Comparison of ENCODE assay signal across 20 cellular contexts in genomic region chr4:18684932-18685331, GRCh38.
DNase-seq lines count a peak whose midpoint lies in the region; ATAC-seq and TF ChIP-seq lines count a peak whose summit lies in the region.
"Had no signal": no experiment of that assay in that cellular context is flagged by ENCODE, and none has a peak within 500 bp of the region (broad histone marks: within the 10 kb centered on the region; RNA-seq: fewer than 3 reads in every experiment).

No MANE protein-coding gene starts in this region.

- H3K27ac ChIP-seq in brain microvascular endothelial cell (no peak overlapping the region), A673 (ENCODE audit: low read depth, low read length, poor library complexity, severe bottlenecking) (no peak overlapping the region)
- H3K27ac ChIP-seq: BLaER1 had no signal

- no peaks in the 10 kb centered on the region for H3K27me3 ChIP-seq in brain microvascular endothelial cell (replicated peaks)
- H3K27me3 ChIP-seq in A673 (replicated peaks; ENCODE audit: insufficient read depth, low read depth, low read length, poor library complexity): no peaks in the 10 kb centered on the region
- H3K27me3 ChIP-seq: BLaER1, MG63 had no signal

- in situ Hi-C loops in brain microvascular endothelial cell (cut with HindIII; ENCODE audit: low pct_ligation_motif_present, low sequenced_read_pairs): no loop called here

- H3K36me3 Mint-ChIP-seq in Calu3 (ENCODE audit: insufficient read depth, unreplicated experiment): no peaks in the 10 kb centered on the region
- no peaks in the 10 kb centered on the region for H3K36me3 Mint-ChIP-seq in activated naive CD8-positive, alpha-beta T cell treated with anti-CD3 and anti-CD28 coated beads, Interleukin-2, amount 50 U/mL, for 24 hours (ENCODE audit: low read depth)
- H3K36me3 Mint-ChIP-seq: CD4-positive, CD25-positive, alpha-beta regulatory T cell had no signal

- peak overlapping the region; percentile 70 for H3K27ac Mint-ChIP-seq in Calu3 (ENCODE audit: unreplicated experiment)
- H3K27ac Mint-ChIP-seq in activated naive CD8-positive, alpha-beta T cell treated with anti-CD3 and anti-CD28 coated beads, Interleukin-2, amount 50 U/mL, for 24 hours: no peak overlapping the region
- H3K27ac Mint-ChIP-seq: CD4-positive, CD25-positive, alpha-beta regulatory T cell had no signal

- intact Hi-C loops in Calu3 (cut with micrococcal nuclease; ENCODE audit: unreplicated experiment): loop anchor here (5.0 kb wide), 1 partner anchor 537 kb away; no protein-coding TSS in a partner anchor
- intact Hi-C loops in left colon (cut with DNase I, micrococcal nuclease): loop anchor here in 1 of 2 donors (10.0 kb wide), 1 partner anchor 250 kb away; no protein-coding TSS in a partner anchor
- intact Hi-C loops in A673 (cut with micrococcal nuclease; ENCODE audit: unreplicated experiment): loop anchor here (5.0 to 10.0 kb wide), 3 partner anchors 1567 to 1860 kb away; partner anchors contain the start of gene SLIT2

- H3K9me3 ChIP-seq in A673 (ENCODE audit: low read depth, low read length, poor library complexity, severe bottlenecking): no peaks in the 10 kb centered on the region
- H3K9me3 ChIP-seq: BLaER1, MG63 had no signal

- BruUV-seq in Calu3 (replicated peaks; lab: Mats Ljungman, UMichigan) (no TSS peak), A673 (replicated peaks; lab: Mats Ljungman, UMichigan) (no TSS peak)

- POLR2A ChIA-PET in A673 (lab: Charles Lee; ENCODE audit: low non-redundant PET): no interaction called here

- ATAC-seq in left colon: peak; percentile 73
- ATAC-seq in stimulated activated naive CD8-positive, alpha-beta T cell treated with anti-CD3 and anti-CD28 coated beads, Interleukin-15, Interleukin-2, amounts not matched to agents 100 U/mL and 50 U/mL, for 24 hours: no peak
- ATAC-seq in activated naive CD8-positive, alpha-beta T cell treated with anti-CD3 and anti-CD28 coated beads, Interleukin-2, amount 50 U/mL, for 24 hours: no peak

- DNase-seq in Calu3: peak; percentile 14
- DNase-seq in HT1080 (ENCODE audit: low read depth): peak; percentile 78
- peak; percentile 27 for DNase-seq in brain microvascular endothelial cell
- DNase-seq in left colon: no peak
- DNase-seq in A673 (ENCODE audit: low spot score): no peak
- no peak for DNase-seq in stimulated activated naive CD8-positive, alpha-beta T cell treated with anti-CD3 and anti-CD28 coated beads, Interleukin-15, Interleukin-2, amounts not matched to agents 100 U/mL and 50 U/mL, for 24 hours
- DNase-seq in cerebellum (ENCODE audit: low spot score): no peak
- DNase-seq in activated naive CD8-positive, alpha-beta T cell treated with anti-CD3 and anti-CD28 coated beads, Interleukin-2, amount 50 U/mL, for 24 hours: no peak
- DNase-seq: 8988T; CD4-positive, CD25-positive, alpha-beta regulatory T cell; KBM-7; MG63; NCI-H1105 treated with DMSO at 0.1 percent for 48 hours; NCI-H146; NCI-H2029; NCI-H446; NCI-H526; RPMI8226; SHP77 had no signal

- H3K4me3 Mint-ChIP-seq in Calu3 (ENCODE audit: low read depth, unreplicated experiment): no peak overlapping the region
- H3K4me3 Mint-ChIP-seq in activated naive CD8-positive, alpha-beta T cell treated with anti-CD3 and anti-CD28 coated beads, Interleukin-2, amount 50 U/mL, for 24 hours: no peak overlapping the region
- H3K4me3 Mint-ChIP-seq: CD4-positive, CD25-positive, alpha-beta regulatory T cell had no signal

- H3K4me3 ChIP-seq in brain microvascular endothelial cell (ENCODE audit: low read depth, low read length) (no peak overlapping the region), A673 (ENCODE audit: low read depth, low read length, poor library complexity, severe bottlenecking) (no peak overlapping the region)
- H3K4me3 ChIP-seq: BLaER1, MG63 had no signal

- TF ChIP-seq CTCF in Calu3 (IDR thresholded peaks at IDR 0.05; ENCODE audit: unreplicated experiment) (no peak), brain microvascular endothelial cell (IDR thresholded peaks at IDR 0.05; ENCODE audit: low read depth, low read length, missing control alignments) (no peak), A673 (conservative IDR thresholded peaks at IDR 0.05; ENCODE audit: low read depth, low read length) (no peak)

- H3K36me3 ChIP-seq in brain microvascular endothelial cell (replicated peaks): no peaks in the 10 kb centered on the region
- no peaks in the 10 kb centered on the region for H3K36me3 ChIP-seq in A673 (ENCODE audit: insufficient read depth, low read length, poor library complexity, severe bottlenecking)
- H3K36me3 ChIP-seq: BLaER1, MG63 had no signal

- H3K4me1 ChIP-seq in A673 (ENCODE audit: insufficient read depth, low read length, poor library complexity, severe bottlenecking): no peaks in the 10 kb centered on the region
- H3K4me1 ChIP-seq: BLaER1 had no signal

- peaks cover 4% of the 10 kb centered on the region for H3K9me3 Mint-ChIP-seq in Calu3 (ENCODE audit: low read depth, unreplicated experiment)
- no peaks in the 10 kb centered on the region for H3K9me3 Mint-ChIP-seq in activated naive CD8-positive, alpha-beta T cell treated with anti-CD3 and anti-CD28 coated beads, Interleukin-2, amount 50 U/mL, for 24 hours
- H3K9me3 Mint-ChIP-seq: CD4-positive, CD25-positive, alpha-beta regulatory T cell had no signal

- H3K4me1 Mint-ChIP-seq in Calu3 (ENCODE audit: low read depth, unreplicated experiment): peaks cover 38% of the 10 kb centered on the region
- no peaks in the 10 kb centered on the region for H3K4me1 Mint-ChIP-seq in activated naive CD8-positive, alpha-beta T cell treated with anti-CD3 and anti-CD28 coated beads, Interleukin-2, amount 50 U/mL, for 24 hours
- H3K4me1 Mint-ChIP-seq: CD4-positive, CD25-positive, alpha-beta regulatory T cell had no signal

- H3K27me3 Mint-ChIP-seq in Calu3 (ENCODE audit: unreplicated experiment): no peaks in the 10 kb centered on the region
- H3K27me3 Mint-ChIP-seq in activated naive CD8-positive, alpha-beta T cell treated with anti-CD3 and anti-CD28 coated beads, Interleukin-2, amount 50 U/mL, for 24 hours: peaks cover 2% of the 10 kb centered on the region
- H3K27me3 Mint-ChIP-seq: CD4-positive, CD25-positive, alpha-beta regulatory T cell had no signal

- CTCF ChIA-PET in Calu3 (lab: Charles Lee): no interaction called here
- CTCF ChIA-PET in A673 (lab: Charles Lee): no interaction called here

Comparison
In these comparisons a context has a peak if more than half of its experiments do, and no peak if none do; other contexts are left out.
1. DNase-seq: peak in Calu3 (single experiment), HT1080 (single experiment) and brain microvascular endothelial cell (single experiment); none in left colon (0 of 2), A673 (single experiment), stimulated activated naive CD8-positive, alpha-beta T cell treated with anti-CD3 and anti-CD28 coated beads, Interleukin-15, Interleukin-2, amounts not matched to agents 100 U/mL and 50 U/mL, for 24 hours (single experiment), cerebellum (single experiment) and activated naive CD8-positive, alpha-beta T cell treated with anti-CD3 and anti-CD28 coated beads, Interleukin-2, amount 50 U/mL, for 24 hours (single experiment).